8 cellular contexts compared by ENCODE assay signal in genomic region chr12:109736552-109737108, GRCh38. TPM values are rescaled to one million over a fixed set of nuclear protein-coding genes. Genes with fewer than 3 reads are reported as not detected.
A peak's percentile ranks its signal among the peaks of the same experiment; 100 is the strongest.
DNase-seq lines count a peak whose midpoint lies in the region; ATAC-seq lines count a peak whose summit lies in the region.

No MANE protein-coding gene starts in this region.

- no peaks in the 10 kb centered on the region for H3K9me3 Mint-ChIP-seq in activated CD4-positive, alpha-beta T cell treated with anti-CD3 and anti-CD28 coated beads for 36 hours (ENCODE audit: low read depth)
- no peaks in the 10 kb centered on the region for H3K9me3 Mint-ChIP-seq in activated CD8-positive, alpha-beta T cell treated with anti-CD3 and anti-CD28 coated beads, Interleukin-2, amount 10 ng/mL, durations not matched to agents 7 days and 5 days (ENCODE audit: insufficient read depth)

- H3K27me3 Mint-ChIP-seq in activated CD4-positive, alpha-beta T cell treated with anti-CD3 and anti-CD28 coated beads for 36 hours: peaks cover 25% of the 10 kb centered on the region
- peaks cover 14% of the 10 kb centered on the region for H3K27me3 Mint-ChIP-seq in activated CD8-positive, alpha-beta T cell treated with anti-CD3 and anti-CD28 coated beads, Interleukin-2, amount 10 ng/mL, durations not matched to agents 7 days and 5 days (ENCODE audit: low read depth)

- CTCF ChIA-PET in activated CD4-positive, alpha-beta T cell treated with anti-CD3 and anti-CD28 coated beads for 36 hours (lab: Charles Lee): no interaction called here
- CTCF ChIA-PET in activated CD8-positive, alpha-beta T cell treated with anti-CD3 and anti-CD28 coated beads, Interleukin-2, amount 10 ng/mL, durations not matched to agents 7 days and 5 days (lab: Charles Lee): no interaction called here

- H3K4me1 Mint-ChIP-seq in activated CD4-positive, alpha-beta T cell treated with anti-CD3 and anti-CD28 coated beads for 36 hours: no peaks in the 10 kb centered on the region
- no peaks in the 10 kb centered on the region for H3K4me1 Mint-ChIP-seq in activated CD8-positive, alpha-beta T cell treated with anti-CD3 and anti-CD28 coated beads, Interleukin-2, amount 10 ng/mL, durations not matched to agents 7 days and 5 days (ENCODE audit: low read depth)

- peak; percentile 76 for ATAC-seq in activated CD4-positive, alpha-beta T cell treated with anti-CD3 and anti-CD28 coated beads for 36 hours
- ATAC-seq in activated CD8-positive, alpha-beta T cell treated with anti-CD3 and anti-CD28 coated beads, Interleukin-2, amount 10 ng/mL, durations not matched to agents 7 days and 5 days: peak; percentile 68
- ATAC-seq in stimulated activated naive CD8-positive, alpha-beta T cell treated with anti-CD3 and anti-CD28 coated beads, Interleukin-15, Interleukin-2, amounts not matched to agents 100 U/mL and 50 U/mL, for 24 hours: peak; percentile 51
- no peak for ATAC-seq in GM18511 (IDR thresholded peaks at IDR 0.05; ENCODE audit: unreplicated experiment)

- peak; percentile 57 for DNase-seq in activated CD4-positive, alpha-beta T cell treated with anti-CD3 and anti-CD28 coated beads for 36 hours
- DNase-seq in activated CD4-positive, alpha-beta T cell treated with anti-CD3 and anti-CD28 coated beads, Interleukin-2, amount 50 U/mL, for 4 hours: no peak
- DNase-seq in activated CD8-positive, alpha-beta T cell treated with anti-CD3 and anti-CD28 coated beads, Interleukin-2, amount 10 ng/mL, durations not matched to agents 7 days and 5 days: peak; percentile 47
- DNase-seq in iPS-NIHi7 (ENCODE audit: extremely low spot score): peak; percentile 90
- peak; percentile 35 for DNase-seq in stimulated activated naive CD8-positive, alpha-beta T cell treated with anti-CD3 and anti-CD28 coated beads, Interleukin-15, Interleukin-2, amounts not matched to agents 100 U/mL and 50 U/mL, for 24 hours
- no peak for DNase-seq in NCI-H2196 (lab: John Stamatoyannopoulos, UW; ENCODE audit: unreplicated experiment)
- no peak for DNase-seq in NCI-H187 (lab: John Stamatoyannopoulos, UW)

- no peak overlapping the region for H3K4me3 Mint-ChIP-seq in activated CD4-positive, alpha-beta T cell treated with anti-CD3 and anti-CD28 coated beads for 36 hours
- no peak overlapping the region for H3K4me3 Mint-ChIP-seq in activated CD8-positive, alpha-beta T cell treated with anti-CD3 and anti-CD28 coated beads, Interleukin-2, amount 10 ng/mL, durations not matched to agents 7 days and 5 days

- H3K27ac Mint-ChIP-seq in activated CD4-positive, alpha-beta T cell treated with anti-CD3 and anti-CD28 coated beads for 36 hours: no peak overlapping the region
- no peak overlapping the region for H3K27ac Mint-ChIP-seq in activated CD8-positive, alpha-beta T cell treated with anti-CD3 and anti-CD28 coated beads, Interleukin-2, amount 10 ng/mL, durations not matched to agents 7 days and 5 days

- intact Hi-C loops in activated CD4-positive, alpha-beta T cell treated with anti-CD3 and anti-CD28 coated beads for 36 hours (cut with DNase I, micrococcal nuclease): no loop called here

- POLR2A ChIA-PET in activated CD4-positive, alpha-beta T cell treated with anti-CD3 and anti-CD28 coated beads for 36 hours (lab: Charles Lee): interaction anchor here (1.1 kb wide), 1 partner anchor 147 kb away, joined by 3 read pairs; no protein-coding TSS in a partner anchor
- POLR2A ChIA-PET in activated CD8-positive, alpha-beta T cell treated with anti-CD3 and anti-CD28 coated beads, Interleukin-2, amount 10 ng/mL, durations not matched to agents 7 days and 5 days (lab: Charles Lee): no interaction called here

- H3K36me3 Mint-ChIP-seq in activated CD4-positive, alpha-beta T cell treated with anti-CD3 and anti-CD28 coated beads for 36 hours (ENCODE audit: low read depth): no peaks in the 10 kb centered on the region
- H3K36me3 Mint-ChIP-seq in activated CD8-positive, alpha-beta T cell treated with anti-CD3 and anti-CD28 coated beads, Interleukin-2, amount 10 ng/mL, durations not matched to agents 7 days and 5 days (ENCODE audit: low read depth): no peaks in the 10 kb centered on the region

RNA-seq across cellular contexts. Expression of gene FAM222A, which starts 23.0 kb away (rescaled TPM):
- under 1 TPM; 0.39 to 0.53 TPM for total RNA-seq in activated CD4-positive, alpha-beta T cell treated with anti-CD3 and anti-CD28 coated beads for 36 hours
- 1 to 10 TPM; 1.6 to 1.9 TPM for total RNA-seq in activated CD8-positive, alpha-beta T cell treated with anti-CD3 and anti-CD28 coated beads, Interleukin-2, amount 10 ng/mL, durations not matched to agents 7 days and 5 days

Comparison
In these comparisons a context has a peak if more than half of its experiments do, and no peak if none do; other contexts are left out.
1. DNase-seq: peak in activated CD4-positive, alpha-beta T cell treated with anti-CD3 and anti-CD28 coated beads for 36 hours (single experiment), activated CD8-positive, alpha-beta T cell treated with anti-CD3 and anti-CD28 coated beads, Interleukin-2, amount 10 ng/mL, durations not matched to agents 7 days and 5 days (single experiment), iPS-NIHi7 (single experiment) and stimulated activated naive CD8-positive, alpha-beta T cell treated with anti-CD3 and anti-CD28 coated beads, Interleukin-15, Interleukin-2, amounts not matched to agents 100 U/mL and 50 U/mL, for 24 hours (single experiment); none in activated CD4-positive, alpha-beta T cell treated with anti-CD3 and anti-CD28 coated beads, Interleukin-2, amount 50 U/mL, for 4 hours (0 of 2), NCI-H2196 (single experiment) and NCI-H187 (0 of 2).